In genomic region chr6:12991435-12991834, GRCh38 we compare ENCODE assay signal across 28 cellular contexts.
"Had no signal": no experiment of that assay in that cellular context is flagged by ENCODE, and none has a peak within 500 bp of the region (broad histone marks: within the 10 kb centered on the region; RNA-seq: fewer than 3 reads in every experiment).

No MANE protein-coding gene starts in this region.

- DNase-seq: colonic mucosa; cortex of kidney; dermis blood vessel endothelial cell; dorsolateral prefrontal cortex; effector CD4-positive, alpha-beta T cell; effector CD8-positive, alpha-beta T cell; effector memory CD4-positive, alpha-beta T cell; effector memory CD8-positive, alpha-beta T cell; endodermal cell; erythroblast; esophagus squamous epithelium; foreskin fibroblast; foreskin keratinocyte; foreskin melanocyte; gastrocnemius medialis; glutamatergic neuron; head of caudate nucleus; heart left ventricle; heart right ventricle had no signal

- H3K4me1 ChIP-seq: colonic mucosa, esophagus squamous epithelium, foreskin keratinocyte, gastrocnemius medialis, gastroesophageal sphincter had no signal

- FAIRE-seq: endometrium, endothelial cell of umbilical vein, frontal cortex had no signal

- H3K27ac ChIP-seq: colonic mucosa, coronary artery, dorsolateral prefrontal cortex, epithelial cell of prostate, esophagus muscularis mucosa, esophagus squamous epithelium, foreskin keratinocyte, gastrocnemius medialis, gastroesophageal sphincter, heart left ventricle, heart right ventricle, hepatocyte had no signal

- H3K36me3 ChIP-seq: colonic mucosa, esophagus muscularis mucosa, esophagus squamous epithelium, gastrocnemius medialis, gastroesophageal sphincter, heart left ventricle, heart right ventricle had no signal

- H2AFZ ChIP-seq: hepatocyte had no signal

- H3K27me3 ChIP-seq: colonic mucosa, dorsolateral prefrontal cortex, esophagus muscularis mucosa, esophagus squamous epithelium, gastrocnemius medialis, gastroesophageal sphincter, heart left ventricle, heart right ventricle, hepatocyte had no signal

- H3K79me2 ChIP-seq: hepatocyte had no signal

- H3K4me2 ChIP-seq: hepatocyte had no signal

- H3K9me3 ChIP-seq: colonic mucosa, esophagus squamous epithelium, gastrocnemius medialis had no signal

- H3K4me3 ChIP-seq: colonic mucosa, coronary artery, dorsolateral prefrontal cortex, esophagus muscularis mucosa, esophagus squamous epithelium, gastrocnemius medialis, gastroesophageal sphincter, heart left ventricle, heart right ventricle, hepatocyte had no signal

- ATAC-seq: effector memory CD8-positive, alpha-beta T cell; esophagus mucosa; foreskin keratinocyte; gastrocnemius medialis; gastroesophageal sphincter; heart right ventricle had no signal
